In the genomic region with DNA sequence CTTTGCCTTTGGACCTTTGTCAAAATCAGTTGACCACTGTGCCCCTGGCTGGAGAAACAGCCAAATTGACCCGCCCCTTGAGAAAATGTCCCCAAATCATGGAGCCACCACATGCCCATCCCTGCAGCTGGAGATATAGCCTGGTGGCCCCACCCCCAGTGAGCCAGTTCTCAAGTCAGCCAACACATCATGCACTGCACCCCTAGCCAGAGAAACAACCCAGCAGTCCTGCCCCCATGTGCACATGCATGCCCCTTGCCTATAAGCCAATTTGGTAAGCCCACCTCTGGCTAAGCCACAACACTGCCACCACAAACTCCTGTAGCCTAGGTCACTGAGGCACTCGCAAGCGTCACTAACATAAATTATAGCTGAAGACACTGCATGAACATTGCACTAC, we compare ENCODE assay signal across 28 cellular contexts.
"Had no signal": no experiment of that assay in that cellular context is flagged by ENCODE, and none has a peak within 500 bp of the region (broad histone marks: within the 10 kb centered on the region; RNA-seq: fewer than 3 reads in every experiment).

No MANE protein-coding gene starts in this region.

- H3K27me3 ChIP-seq: stomach, suprapubic skin, testis, thyroid gland, tibial artery, tibial nerve, transverse colon, upper lobe of left lung, upper lobe of right lung, uterus, vagina had no signal

- H3K4me3 ChIP-seq: stomach, suprapubic skin, testis, thoracic aorta, thyroid gland, tibial artery, tibial nerve, transverse colon, upper lobe of left lung, upper lobe of right lung, uterus, vagina had no signal

- H3K36me3 Mint-ChIP-seq: stimulated activated effector memory CD8-positive, alpha-beta T cell treated with anti-CD3 and anti-CD28 coated beads, Interleukin-12 subunit alpha, Interleukin-12 subunit beta, amount 100 ng/mL, for 72 hours; type B pancreatic cell had no signal

- H3K9me3 ChIP-seq: suprapubic skin, testis, thyroid gland had no signal

- H3K27ac Mint-ChIP-seq: stimulated activated effector memory CD8-positive, alpha-beta T cell treated with anti-CD3 and anti-CD28 coated beads, Interleukin-12 subunit alpha, Interleukin-12 subunit beta, amount 100 ng/mL, for 72 hours; stimulated activated memory B cell treated with anti-CD40 and anti-IgM and Interleukin-4, amounts not matched to agents 10 μg/mL and 1 μg/mL and 100 μg/mL, for 72 hours; stimulated activated naive B cell treated with anti-CD40 and anti-IgM and Interleukin-4, amounts not matched to agents 10 μg/mL and 1 μg/mL and 100 μg/mL, for 72 hours; stimulated activated naive CD8-positive, alpha-beta T cell treated with anti-CD3 and anti-CD28 coated beads, Interleukin-15, amount 100 ng/mL, for 72 hours; stimulated activated naive CD8-positive, alpha-beta T cell treated with anti-CD3 and anti-CD28 coated beads, Interleukin-15, Interleukin-2, amounts not matched to agents 100 ng/mL and 50 ng/mL, for 24 hours; type B pancreatic cell had no signal

- H3K27ac ChIP-seq: stomach, suprapubic skin, testis, thoracic aorta, thyroid gland, tibial artery, tibial nerve, transverse colon, upper lobe of left lung, upper lobe of right lung, uterus, vagina had no signal

- DNase-seq: stimulated activated CD4-positive, alpha-beta T cell treated with anti-CD3 and anti-CD28 coated beads, Interleukin-2, amount 100 ng/mL, for 48 hours; stimulated activated CD4-positive, alpha-beta T cell treated with anti-CD3 and anti-CD28 coated beads, Interleukin-4, amount 100 ng/mL, for 1 hour; stimulated activated CD4-positive, alpha-beta T cell treated with anti-CD3 and anti-CD28 coated beads, Interleukin-4, amount 100 ng/mL, for 24 hours; stimulated activated CD4-positive, alpha-beta T cell treated with anti-CD3 and anti-CD28 coated beads, Interleukin-4, amount 100 ng/mL, for 4 hours; stimulated activated CD8-positive, alpha-beta memory T cell treated with anti-CD3 and anti-CD28 coated beads, Interleukin-4, amount 100 ng/mL, for 48 hours; stimulated activated naive B cell treated with anti-CD40 and anti-IgM and Interleukin-4, amounts not matched to agents 10 μg/mL and 1 μg/mL and 100 μg/mL, for 72 hours; stimulated activated naive CD4-positive, alpha-beta T cell; stimulated activated naive CD4-positive, alpha-beta T cell treated with Interleukin-2 at 50 U/mL for 16 hours; stimulated activated naive CD8-positive, alpha-beta T cell treated with anti-CD3 and anti-CD28 coated beads, Interleukin-15, amount 100 ng/mL, for 72 hours; stimulated activated naive CD8-positive, alpha-beta T cell treated with anti-CD3 and anti-CD28 coated beads, Interleukin-15, Interleukin-2, amounts not matched to agents 100 U/mL and 50 U/mL, for 24 hours; stomach; substantia nigra; testis; thyroid gland; tibial artery; transverse colon; trophoblast cell; upper lobe of left lung; upper lobe of right lung; uterus had no signal

- H3K27me3 Mint-ChIP-seq: type B pancreatic cell had no signal

- H3K36me3 ChIP-seq: stomach, suprapubic skin, thoracic aorta, thyroid gland, tibial artery, tibial nerve, transverse colon, upper lobe of left lung, upper lobe of right lung, uterus, vagina had no signal

- H3K4me3 Mint-ChIP-seq: stimulated activated effector memory CD8-positive, alpha-beta T cell treated with anti-CD3 and anti-CD28 coated beads, Interleukin-12 subunit alpha, Interleukin-12 subunit beta, amount 100 ng/mL, for 72 hours; stimulated activated memory B cell treated with anti-CD40 and anti-IgM and Interleukin-4, amounts not matched to agents 10 μg/mL and 1 μg/mL and 100 μg/mL, for 72 hours; stimulated activated naive B cell treated with anti-CD40 and anti-IgM and Interleukin-4, amounts not matched to agents 10 μg/mL and 1 μg/mL and 100 μg/mL, for 72 hours; stimulated activated naive CD8-positive, alpha-beta T cell treated with anti-CD3 and anti-CD28 coated beads, Interleukin-15, amount 100 ng/mL, for 72 hours; stimulated activated naive CD8-positive, alpha-beta T cell treated with anti-CD3 and anti-CD28 coated beads, Interleukin-15, Interleukin-2, amounts not matched to agents 100 ng/mL and 50 ng/mL, for 24 hours; type B pancreatic cell had no signal

- H3K4me1 ChIP-seq: suprapubic skin, testis, tibial nerve, upper lobe of left lung, upper lobe of right lung, uterus, vagina had no signal

- H3K4me1 Mint-ChIP-seq: stimulated activated effector memory CD8-positive, alpha-beta T cell treated with anti-CD3 and anti-CD28 coated beads, Interleukin-12 subunit alpha, Interleukin-12 subunit beta, amount 100 ng/mL, for 72 hours; stimulated activated naive CD8-positive, alpha-beta T cell treated with anti-CD3 and anti-CD28 coated beads, Interleukin-15, amount 100 ng/mL, for 72 hours had no signal

- ATAC-seq: stimulated activated effector memory CD8-positive, alpha-beta T cell treated with anti-CD3 and anti-CD28 coated beads, Interleukin-12 subunit alpha, Interleukin-12 subunit beta, amount 100 ng/mL, for 72 hours; stimulated activated memory B cell treated with anti-CD40 and anti-IgM and Interleukin-4, amounts not matched to agents 10 μg/mL and 1 μg/mL and 100 μg/mL, for 72 hours; stimulated activated naive B cell treated with anti-CD40 and anti-IgM and Interleukin-4, amounts not matched to agents 10 μg/mL and 1 μg/mL and 100 μg/mL, for 72 hours; stimulated activated naive CD8-positive, alpha-beta T cell treated with anti-CD3 and anti-CD28 coated beads, Interleukin-15, amount 100 ng/mL, for 72 hours; stimulated activated naive CD8-positive, alpha-beta T cell treated with anti-CD3 and anti-CD28 coated beads, Interleukin-15, Interleukin-2, amounts not matched to agents 100 U/mL and 50 U/mL, for 24 hours; upper lobe of right lung had no signal
